ENCODE assay signal across 2 cellular contexts in genomic region chr1:16986596-16987361, GRCh38.
TF ChIP-seq lines count a peak whose summit lies in the region.

No MANE protein-coding gene starts in this region.

TF ChIP-seq in HEK293T, 16 proteins besides CTCF, POLR2A, EP300 and RAD21:
- TF ChIP-seq FOXA1 (IDR thresholded peaks at IDR 0.05) (no peak), BHLHE40 (IDR thresholded peaks at IDR 0.05; ENCODE audit: borderline replicate concordance) (no peak), ELF4 (IDR thresholded peaks at IDR 0.05) (no peak), PKNOX1 (IDR thresholded peaks at IDR 0.05) (no peak), FOXM1 (IDR thresholded peaks at IDR 0.05; ENCODE audit: borderline replicate concordance) (no peak), HDGF (IDR thresholded peaks at IDR 0.05; ENCODE audit: borderline replicate concordance) (no peak), FOXK2 (IDR thresholded peaks at IDR 0.05) (no peak), CTBP1 (IDR thresholded peaks at IDR 0.05; ENCODE audit: borderline replicate concordance) (no peak), LEF1 (IDR thresholded peaks at IDR 0.05; ENCODE audit: borderline replicate concordance) (no peak), SUZ12 (IDR thresholded peaks at IDR 0.05) (no peak), ZNF384 (IDR thresholded peaks at IDR 0.05) (no peak), NFRKB (IDR thresholded peaks at IDR 0.05) (no peak)

TF ChIP-seq in GM12878, 131 proteins besides CTCF, POLR2A, EP300 and RAD21:
- no peak for TF ChIP-seq PKNOX1 (IDR thresholded peaks at IDR 0.05)
- no peak for TF ChIP-seq CBFB (IDR thresholded peaks at IDR 0.05; ENCODE audit: low read depth)
- TF ChIP-seq ZNF207 (IDR thresholded peaks at IDR 0.05; ENCODE audit: borderline replicate concordance): no peak
- TF ChIP-seq ZNF274 (IDR thresholded peaks at IDR 0.05; ENCODE audit: insufficient read depth, insufficient read length): no peak
- no peak for TF ChIP-seq ZBTB33 (IDR thresholded peaks at IDR 0.05)
- TF ChIP-seq HCFC1 (IDR thresholded peaks at IDR 0.05; ENCODE audit: low read length): no peak
- TF ChIP-seq DPF2 (IDR thresholded peaks at IDR 0.05): no peak
